Comparison of ENCODE assay signal across 1 cellular context in genomic region chr10:96588060-96588554, GRCh38.
TF ChIP-seq lines count a peak whose summit lies in the region.

No MANE protein-coding gene starts in this region.

TF ChIP-seq in HepG2, 621 proteins besides CTCF, POLR2A, EP300 and RAD21 (continued from another document):
- TF ChIP-seq ZGPAT (CRISPR knock-in tag; IDR thresholded peaks at IDR 0.05) (0 out of 2 replicates have a peak, but pooled peaks have one; percentile 1), SAP130 (CRISPR knock-in tag; IDR thresholded peaks at IDR 0.05; ENCODE audit: low read depth) (peak; percentile 50), PRDM15 (CRISPR knock-in tag; IDR thresholded peaks at IDR 0.05) (peak; percentile 91), YEATS2 (CRISPR knock-in tag; IDR thresholded peaks at IDR 0.05; ENCODE audit: borderline replicate concordance) (no peak), ATAD3A (CRISPR knock-in tag; IDR thresholded peaks at IDR 0.05) (no peak), CEBPG (CRISPR knock-in tag; IDR thresholded peaks at IDR 0.05) (0 out of 2 replicates have a peak, but pooled peaks have one; percentile 6), GLI4 (CRISPR knock-in tag; IDR thresholded peaks at IDR 0.05; ENCODE audit: borderline replicate concordance) (no peak), PRMT3 (CRISPR knock-in tag; IDR thresholded peaks at IDR 0.05; ENCODE audit: borderline replicate concordance, low read depth) (no peak), GMEB2 (CRISPR knock-in tag; IDR thresholded peaks at IDR 0.05; ENCODE audit: low read depth) (no peak), GABPA (IDR thresholded peaks at IDR 0.05; ENCODE audit: low read depth, low read length) (no peak), GABPA (CRISPR knock-in tag; IDR thresholded peaks at IDR 0.05; ENCODE audit: low read depth) (peak; percentile 30; the same call in 1 of the 2 replicates), MAZ (IDR thresholded peaks at IDR 0.05; ENCODE audit: borderline replicate concordance, low read depth, low read length) (no peak), MAZ (CRISPR knock-in tag; IDR thresholded peaks at IDR 0.05; ENCODE audit: low read depth) (no peak), PLRG1 (conservative IDR thresholded peaks at IDR 0.05) (no peak), CENPX (CRISPR knock-in tag; IDR thresholded peaks at IDR 0.05) (no peak), ZNF296 (CRISPR knock-in tag; conservative IDR thresholded peaks at IDR 0.05) (no peak), LBX2 (CRISPR knock-in tag; IDR thresholded peaks at IDR 0.05; ENCODE audit: borderline replicate concordance) (no peak), POLR2AphosphoS5 (IDR thresholded peaks at IDR 0.05; ENCODE audit: low read depth, low read length) (peak; percentile 56), ZNF558 (CRISPR knock-in tag; IDR thresholded peaks at IDR 0.05; ENCODE audit: borderline replicate concordance) (no peak), DMAP1 (CRISPR knock-in tag; IDR thresholded peaks at IDR 0.05) (no peak), HNF1A (IDR thresholded peaks at IDR 0.05; ENCODE audit: low read depth) (0 out of 2 replicates have a peak, but pooled peaks have one; percentile 51), HNF1A (CRISPR knock-in tag; IDR thresholded peaks at IDR 0.05; ENCODE audit: borderline replicate concordance) (peak; percentile 31; the same call in 1 of the 2 replicates), CREB3 (CRISPR knock-in tag; IDR thresholded peaks at IDR 0.05) (no peak), SCMH1 (CRISPR knock-in tag; IDR thresholded peaks at IDR 0.05; ENCODE audit: borderline replicate concordance) (no peak), TAF1 (CRISPR knock-in tag; IDR thresholded peaks at IDR 0.05) (peak; percentile 29; the same call in 1 of the 2 replicates), ZNF430 (CRISPR knock-in tag; IDR thresholded peaks at IDR 0.05) (no peak), ZKSCAN1 (IDR thresholded peaks at IDR 0.05; ENCODE audit: low read length) (no peak), ZNF530 (CRISPR knock-in tag; IDR thresholded peaks at IDR 0.05; ENCODE audit: low read depth) (no peak)
